Comparison of ENCODE assay signal across 12 cellular contexts in the genomic region with DNA sequence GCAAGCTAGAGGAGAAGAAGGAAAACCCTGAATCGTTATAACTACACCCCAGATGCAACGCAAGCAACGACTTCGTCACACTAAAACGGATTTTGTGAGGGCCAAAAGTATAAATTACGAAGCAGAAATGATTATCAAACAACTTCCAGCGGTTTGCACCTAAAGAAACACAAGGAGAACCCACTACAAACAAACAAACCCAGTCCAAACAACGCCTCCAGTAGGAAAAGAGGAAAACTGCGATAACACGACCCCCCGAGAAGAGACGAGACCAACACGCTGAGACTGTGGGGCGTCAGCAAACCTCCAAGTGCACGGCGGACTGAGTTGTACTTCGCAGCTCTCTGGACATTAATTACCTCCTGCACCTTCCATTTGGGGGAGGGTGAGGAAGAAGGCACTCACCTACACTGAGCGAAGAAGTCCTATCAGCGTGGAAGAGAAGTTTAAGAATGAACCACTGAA. TPM values are rescaled to one million over a fixed set of nuclear protein-coding genes. Genes with fewer than 3 reads are reported as not detected.
A peak's percentile ranks its signal among the peaks of the same experiment; 100 is the strongest.
DNase-seq lines count a peak whose midpoint lies in the region; ATAC-seq and TF ChIP-seq lines count a peak whose summit lies in the region.
"Had no signal": no experiment of that assay in that cellular context is flagged by ENCODE, and none has a peak within 500 bp of the region (broad histone marks: within the 10 kb centered on the region; RNA-seq: fewer than 3 reads in every experiment).

Gene MAB21L2, plus strand, starts transcription at position 51 of the 465 bp plus-strand sequence. CDS start 879 bp downstream, outside the sequence.

- WGBS in heart right ventricle, 2 donors = 46 to 69% methylated on average over 19 of the region's 19 CpGs

- DNase-seq in heart right ventricle = no peak
- DNase-seq in cardiac septum (ENCODE audit: low spot score) = no peak
- no peak for DNase-seq in fibroblast of the aortic adventitia (ENCODE audit: low read depth)
- peak; percentile 50 for DNase-seq in neural progenitor cell (ENCODE audit: low spot score)
- DNase-seq in DMS 273 treated with DMSO at 0.1 percent for 48 hours (lab: John Stamatoyannopoulos, UW) = no peak
- no peak for DNase-seq in SIG-M5 (lab: John Stamatoyannopoulos, UW)
- DNase-seq: GDM1; stimulated activated naive CD8-positive, alpha-beta T cell treated with anti-CD3 and anti-CD28 coated beads, Interleukin-15, amount 100 ng/mL, for 72 hours had no signal

- H3K27me3 Mint-ChIP-seq in neural progenitor cell (ENCODE audit: insufficient read depth, low read depth) = peaks cover 47% of the 10 kb centered on the region
- H3K27me3 Mint-ChIP-seq: memory B cell; stimulated activated naive CD8-positive, alpha-beta T cell treated with anti-CD3 and anti-CD28 coated beads, Interleukin-15, amount 100 ng/mL, for 72 hours had no signal

- H3K4me1 ChIP-seq in heart right ventricle (peaks cover 0 to 10% (median 0%) of the 10 kb centered on the region in 9 donors), neural progenitor cell (peaks cover 61% of the 10 kb centered on the region)

- no peak for TF ChIP-seq CTCF in heart right ventricle (IDR thresholded peaks at IDR 0.05)
- TF ChIP-seq CTCF in fibroblast of the aortic adventitia (IDR thresholded peaks at IDR 0.05; ENCODE audit: insufficient read depth, low read length) = no peak
- TF ChIP-seq CTCF in neural progenitor cell (IDR thresholded peaks at IDR 0.05) = peak; percentile 21

- H3K4me2 ChIP-seq in neural progenitor cell = peak within 1 kb of the TSS; percentile 98

- H3F3A ChIP-seq in neural progenitor cell (ENCODE audit: low read depth) = peaks cover 65% of the 10 kb centered on the region

- H3K27me3 ChIP-seq in heart right ventricle (peaks cover 0 to 52% (median 0%) of the 10 kb centered on the region in 7 donors), neural progenitor cell (peaks cover 48% of the 10 kb centered on the region)

- H3K27ac ChIP-seq in heart right ventricle (no peak within 1 kb of the TSS), neural progenitor cell (no peak within 1 kb of the TSS)

- peaks cover 19% of the 10 kb centered on the region for H4K20me1 ChIP-seq in neural progenitor cell (ENCODE audit: low read depth)

- H3K9ac ChIP-seq in neural progenitor cell = peak within 1 kb of the TSS; percentile 21

- no peak within 1 kb of the TSS for H2AFZ ChIP-seq in neural progenitor cell (replicated peaks)

- H3K4me3 ChIP-seq in heart right ventricle (peak within 1 kb of the TSS; percentile 22 to 54 (median 48)), fibroblast of the aortic adventitia (ENCODE audit: low read depth, low read length) (peak within 1 kb of the TSS; percentile 50), neural progenitor cell (peak within 1 kb of the TSS; percentile 75)

- H3K4me1 Mint-ChIP-seq in neural progenitor cell = peaks cover 54% of the 10 kb centered on the region
- H3K4me1 Mint-ChIP-seq: memory B cell; stimulated activated naive CD8-positive, alpha-beta T cell treated with anti-CD3 and anti-CD28 coated beads, Interleukin-15, amount 100 ng/mL, for 72 hours had no signal

- H3K36me3 Mint-ChIP-seq in neural progenitor cell = no peaks in the 10 kb centered on the region

- H3K4me3 Mint-ChIP-seq in neural progenitor cell = peak within 1 kb of the TSS; percentile 91
- H3K4me3 Mint-ChIP-seq: activated T-helper 1 cell treated with anti-CD3 and anti-CD28 coated beads, Interleukin-12 subunit alpha, Interleukin-12 subunit beta, Interleukin-2, Interleukin-4 antibody, amounts not matched to agents 30 ng/mL and 10 ng/mL and 1 ng/mL, durations not matched to agents 14 hours and 24 hours and 36 hours; memory B cell; stimulated activated naive CD8-positive, alpha-beta T cell treated with anti-CD3 and anti-CD28 coated beads, Interleukin-15, amount 100 ng/mL, for 72 hours had no signal

- H3K36me3 ChIP-seq in heart right ventricle (peaks cover 0 to 8% (median 0%) of the 10 kb centered on the region in 9 donors), neural progenitor cell (no peaks in the 10 kb centered on the region)

- peaks cover 86% of the 10 kb centered on the region for H3K79me2 ChIP-seq in neural progenitor cell (ENCODE audit: low read depth)

- peak within 1 kb of the TSS; percentile 37 for H3K27ac Mint-ChIP-seq in neural progenitor cell
- H3K27ac Mint-ChIP-seq: activated T-helper 1 cell treated with anti-CD3 and anti-CD28 coated beads, Interleukin-12 subunit alpha, Interleukin-12 subunit beta, Interleukin-2, Interleukin-4 antibody, amounts not matched to agents 30 ng/mL and 10 ng/mL and 1 ng/mL, durations not matched to agents 14 hours and 24 hours and 36 hours; memory B cell had no signal

- ATAC-seq in heart right ventricle (no peak), HG02798 (IDR thresholded peaks at IDR 0.05; ENCODE audit: poor library complexity, unreplicated experiment) (no peak), HG03108 (IDR thresholded peaks at IDR 0.05; ENCODE audit: unreplicated experiment) (no peak)
- ATAC-seq: stimulated activated naive CD8-positive, alpha-beta T cell treated with anti-CD3 and anti-CD28 coated beads, Interleukin-15, amount 100 ng/mL, for 72 hours had no signal

- no peaks in the 10 kb centered on the region for H3K9me3 Mint-ChIP-seq in neural progenitor cell
- H3K9me3 Mint-ChIP-seq: activated T-helper 1 cell treated with anti-CD3 and anti-CD28 coated beads, Interleukin-12 subunit alpha, Interleukin-12 subunit beta, Interleukin-2, Interleukin-4 antibody, amounts not matched to agents 30 ng/mL and 10 ng/mL and 1 ng/mL, durations not matched to agents 14 hours and 24 hours and 36 hours; stimulated activated naive CD8-positive, alpha-beta T cell treated with anti-CD3 and anti-CD28 coated beads, Interleukin-15, amount 100 ng/mL, for 72 hours had no signal

- peaks cover 0 to 28% (median 0%) of the 10 kb centered on the region in 11 donors for H3K9me3 ChIP-seq in heart right ventricle
- no peaks in the 10 kb centered on the region for H3K9me3 ChIP-seq in neural progenitor cell (ENCODE audit: low read depth)

- intact Hi-C loops in heart right ventricle (cut with DNase I) (loop anchor here in 1 of 10 donors (10.0 kb wide), 1 partner anchor 287 kb away; no protein-coding TSS in a partner anchor), cardiac septum (cut with DNase I) (loop anchor here (10.0 kb wide), 1 partner anchor 267 kb away; no protein-coding TSS in a partner anchor)

RNA-seq across cellular contexts. Expression of gene MAB21L2, which starts in this region (rescaled TPM):
- total RNA-seq in heart right ventricle (under 1 TPM in 4 of 10 donors, not detected in 6; 0.09 to 0.15 (median 0.11) TPM), cardiac septum (0.19 TPM), fibroblast of the aortic adventitia (ENCODE audit: low replicate concordance) (0.63 TPM in 1 of 2 replicates, not detected in the other), neural progenitor cell (ENCODE audit: low replicate concordance) (38.3 and 42.1 TPM in 2 replicates)
- under 1 TPM; 0.03 to 0.07 TPM for polyA plus RNA-seq in heart right ventricle
- total RNA-seq: activated T-helper 1 cell treated with anti-CD3 and anti-CD28 coated beads, Interleukin-12 subunit alpha, Interleukin-12 subunit beta, Interleukin-2, Interleukin-4 antibody, amounts not matched to agents 30 ng/mL and 10 ng/mL and 1 ng/mL, durations not matched to agents 14 hours and 24 hours and 36 hours had no signal

Comparison
In these comparisons a context has a peak if more than half of its experiments do, and no peak if none do; other contexts are left out.
1. RNA of gene MAB21L2 (total RNA-seq): 38.3 to 42.1 TPM in neural progenitor cell; 0.63 TPM in fibroblast of the aortic adventitia, 0.19 TPM in cardiac septum (single experiment) and 0.09 to 0.15 TPM in heart right ventricle; every median in the first group is over 10 times any median in the second.
2. Peak in every context shown above with its lines, with median percentiles within 50 percentile points of each other: H3K4me3 ChIP-seq.